ENCODE assay signal across 1 cellular context in the genomic region with DNA sequence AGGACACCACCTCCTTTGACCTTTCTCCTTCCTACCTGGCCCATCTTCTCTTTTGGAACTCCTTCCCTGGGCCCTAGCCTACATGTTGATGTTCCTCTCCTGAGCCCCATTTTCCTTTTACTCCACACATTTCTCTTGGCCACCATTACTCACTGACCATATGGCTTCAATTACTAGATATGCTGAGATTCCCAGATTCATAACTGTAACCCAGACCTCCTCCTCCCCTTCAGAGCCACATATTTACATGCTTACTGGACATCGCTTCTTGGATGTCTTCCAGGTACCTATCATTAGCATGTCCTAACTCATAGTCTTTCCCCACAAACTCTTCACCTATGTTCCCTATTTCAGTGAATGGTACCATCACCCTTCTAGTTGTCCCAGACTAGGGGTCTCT.
TF ChIP-seq lines count a peak whose summit lies in the region.

No MANE protein-coding gene starts in this region.

TF ChIP-seq in IMR-90, 13 proteins besides CTCF, POLR2A, EP300 and RAD21:
- TF ChIP-seq MAFK (IDR thresholded peaks at IDR 0.05; ENCODE audit: low read depth, low read length) (no peak), MXI1 (IDR thresholded peaks at IDR 0.05; ENCODE audit: borderline replicate concordance, low read depth, low read length) (no peak)
TF ChIP-seq in IMR-90: peak in this region for 0.
